Comparison of ENCODE assay signal across 14 cellular contexts in genomic region chr11:93710239-93710638, GRCh38. TPM values are rescaled to one million over a fixed set of nuclear protein-coding genes. Genes with fewer than 3 reads are reported as not detected.
A peak's percentile ranks its signal among the peaks of the same experiment; 100 is the strongest.
DNase-seq lines count a peak whose midpoint lies in the region; ATAC-seq, FAIRE-seq and TF ChIP-seq lines count a peak whose summit lies in the region.
"Had no signal": no experiment of that assay in that cellular context is flagged by ENCODE, and none has a peak within 500 bp of the region (broad histone marks: within the 10 kb centered on the region; RNA-seq: fewer than 3 reads in every experiment).

No MANE protein-coding gene starts in this region.

- in situ Hi-C loops in K562 (cut with MboI), result no loop called here

- FAIRE-seq in K562 (lab: Jason Lieb, UNC), result no peak

- CTCF ChIA-PET in activated CD4-positive, alpha-beta T cell treated with anti-CD3 and anti-CD28 coated beads, Interleukin-2, amount 10 ng/mL, durations not matched to agents 7 days and 5 days (lab: Charles Lee), result no interaction called here
- CTCF ChIA-PET in K562 (lab: Yijun Ruan, JAX; ENCODE audit: low intra/inter-chr PET ratio), result no interaction called here
- CTCF ChIA-PET in CD8-positive, alpha-beta T cell (lab: Charles Lee), result no interaction called here

- no peak overlapping the region for H3K4me2 ChIP-seq in K562 (ENCODE audit: insufficient read depth, low read length)
- H3K4me2 ChIP-seq: GM23338 had no signal

- no peak for TF ChIP-seq EP300 in K562 (IDR thresholded peaks at IDR 0.05; ENCODE audit: low read length)

- TF ChIP-seq CTCF in K562 (IDR thresholded peaks at IDR 0.05 in 2 of 3, conservative IDR thresholded peaks at IDR 0.05 in 1 of 3; ENCODE audit: insufficient read depth in 2 of 3, low read depth in 1 of 3, low read length in 3 of 3) (no peak), endothelial cell (IDR thresholded peaks at IDR 0.05; ENCODE audit: unreplicated experiment) (no peak)
- TF ChIP-seq CTCF in CD8-positive, alpha-beta T cell (IDR thresholded peaks at IDR 0.05), result no peak

- H3K9ac ChIP-seq in K562 (ENCODE audit: insufficient read depth in 1 of 2, low read depth in 2 of 2, low read length in 2 of 2), result no peak overlapping the region

- H4K20me1 ChIP-seq in K562 (replicated peaks; ENCODE audit: control insufficient read depth, insufficient read depth, low read length), result no peaks in the 10 kb centered on the region

- peaks cover 90% of the 10 kb centered on the region for H3K36me3 Mint-ChIP-seq in activated CD4-positive, alpha-beta T cell treated with anti-CD3 and anti-CD28 coated beads, Interleukin-2, amount 10 ng/mL, durations not matched to agents 7 days and 5 days (ENCODE audit: low read depth)
- peaks cover 82% of the 10 kb centered on the region for H3K36me3 Mint-ChIP-seq in activated CD4-positive, alpha-beta T cell treated with anti-CD3 and anti-CD28 coated beads, Interleukin-2, amount 10 ng/mL, durations not matched to agents 24 days and 14 days (ENCODE audit: low read depth)
- H3K36me3 Mint-ChIP-seq in endothelial cell (ENCODE audit: low read depth, unreplicated experiment), result peaks cover 54% of the 10 kb centered on the region
- H3K36me3 Mint-ChIP-seq in CD8-positive, alpha-beta T cell, result peaks cover 91% of the 10 kb centered on the region
- peaks cover 22% of the 10 kb centered on the region for H3K36me3 Mint-ChIP-seq in effector memory CD8-positive, alpha-beta T cell (ENCODE audit: insufficient read depth)

- H3K27ac ChIP-seq in K562 (ENCODE audit: extremely low read depth, low read depth, low read length), result no peak overlapping the region
- H3K27ac ChIP-seq in CD8-positive, alpha-beta T cell (ENCODE audit: low read depth, low read length), result no peak overlapping the region

- WGBS in K562 (ENCODE audit: insufficient coverage, low coverage, missing lambda C conversion rate), result 88% methylated on average over 1 of the region's 1 CpG

- no peak overlapping the region for H2AFZ ChIP-seq in K562 (ENCODE audit: low read depth, low read length)
- H2AFZ ChIP-seq: GM23338 had no signal

- BruUV-seq in K562 (replicated peaks; lab: Mats Ljungman, UMichigan), result no TSS peak

- H3K27ac Mint-ChIP-seq in activated CD4-positive, alpha-beta T cell treated with anti-CD3 and anti-CD28 coated beads, Interleukin-2, amount 10 ng/mL, durations not matched to agents 7 days and 5 days, result peak overlapping the region; percentile 28
- H3K27ac Mint-ChIP-seq in activated CD4-positive, alpha-beta T cell treated with anti-CD3 and anti-CD28 coated beads, Interleukin-2, amount 10 ng/mL, durations not matched to agents 24 days and 14 days, result no peak overlapping the region
- H3K27ac Mint-ChIP-seq in endothelial cell (ENCODE audit: unreplicated experiment), result no peak overlapping the region
- H3K27ac Mint-ChIP-seq in CD8-positive, alpha-beta T cell, result no peak overlapping the region
- H3K27ac Mint-ChIP-seq in effector memory CD8-positive, alpha-beta T cell, result no peak overlapping the region
- H3K27ac Mint-ChIP-seq: GM23338, H9 had no signal

- no peaks in the 10 kb centered on the region for H3K27me3 Mint-ChIP-seq in activated CD4-positive, alpha-beta T cell treated with anti-CD3 and anti-CD28 coated beads, Interleukin-2, amount 10 ng/mL, durations not matched to agents 7 days and 5 days
- no peaks in the 10 kb centered on the region for H3K27me3 Mint-ChIP-seq in activated CD4-positive, alpha-beta T cell treated with anti-CD3 and anti-CD28 coated beads, Interleukin-2, amount 10 ng/mL, durations not matched to agents 24 days and 14 days
- H3K27me3 Mint-ChIP-seq in endothelial cell (ENCODE audit: unreplicated experiment), result no peaks in the 10 kb centered on the region
- H3K27me3 Mint-ChIP-seq in CD8-positive, alpha-beta T cell (ENCODE audit: low read depth), result no peaks in the 10 kb centered on the region
- no peaks in the 10 kb centered on the region for H3K27me3 Mint-ChIP-seq in effector memory CD8-positive, alpha-beta T cell
- H3K27me3 Mint-ChIP-seq: CD4-positive, alpha-beta memory T cell had no signal

- no peak for TF ChIP-seq RAD21 in K562 (CRISPR knock-in tag; conservative IDR thresholded peaks at IDR 0.05 in 1 of 2, IDR thresholded peaks at IDR 0.05 in 1 of 2)

- H3K9me3 Mint-ChIP-seq in activated CD4-positive, alpha-beta T cell treated with anti-CD3 and anti-CD28 coated beads, Interleukin-2, amount 10 ng/mL, durations not matched to agents 7 days and 5 days, result peaks cover 30% of the 10 kb centered on the region
- H3K9me3 Mint-ChIP-seq in activated CD4-positive, alpha-beta T cell treated with anti-CD3 and anti-CD28 coated beads, Interleukin-2, amount 10 ng/mL, durations not matched to agents 24 days and 14 days, result peaks cover 40% of the 10 kb centered on the region
- H3K9me3 Mint-ChIP-seq in endothelial cell (ENCODE audit: unreplicated experiment), result no peaks in the 10 kb centered on the region
- peaks cover 26% of the 10 kb centered on the region for H3K9me3 Mint-ChIP-seq in CD8-positive, alpha-beta T cell
- peaks cover 5 to 20% of the 10 kb centered on the region in 2 donors for H3K9me3 Mint-ChIP-seq in effector memory CD8-positive, alpha-beta T cell

- intact Hi-C loops in activated CD4-positive, alpha-beta T cell treated with anti-CD3 and anti-CD28 coated beads, Interleukin-2, amount 10 ng/mL, durations not matched to agents 24 days and 14 days (cut with micrococcal nuclease), result no loop called here
- intact Hi-C loops in K562 (cut with micrococcal nuclease), result no loop called here
- intact Hi-C loops in CD8-positive, alpha-beta T cell (cut with DNase I, micrococcal nuclease), result loop anchor here in 1 of 2 experiments (5.0 kb wide), 1 partner anchor 458 kb away; no protein-coding TSS in a partner anchor

- no peak for DNase-seq in activated CD4-positive, alpha-beta T cell treated with anti-CD3 and anti-CD28 coated beads, Interleukin-2, amount 10 ng/mL, durations not matched to agents 7 days and 5 days
- DNase-seq in activated CD4-positive, alpha-beta T cell treated with anti-CD3 and anti-CD28 coated beads, Interleukin-2, amount 10 ng/mL, durations not matched to agents 24 days and 14 days, result no peak
- DNase-seq in K562 (ENCODE audit: extremely low read depth in 1 of 4, low spot score in 3 of 4), result no peak
- DNase-seq in endothelial cell (ENCODE audit: low spot score), result no peak
- DNase-seq in CD8-positive, alpha-beta T cell, result no peak
- DNase-seq in effector memory CD8-positive, alpha-beta T cell, result no peak
- DNase-seq: C1 segment of cervical spinal cord; Caco-2; CD4-positive, alpha-beta memory T cell; DMS153; DND-41; H9 had no signal

- H3K27me3 ChIP-seq in K562 (ENCODE audit: control insufficient read depth in 2 of 2, insufficient read depth in 2 of 2, low read length in 2 of 2), result no peaks in the 10 kb centered on the region
- H3K27me3 ChIP-seq in CD8-positive, alpha-beta T cell (ENCODE audit: insufficient read depth, low read length), result no peaks in the 10 kb centered on the region

- H3K4me3 ChIP-seq in K562, result no peak overlapping the region
- H3K4me3 ChIP-seq in CD8-positive, alpha-beta T cell (ENCODE audit: low read depth, low read length), result no peak overlapping the region
- H3K4me3 ChIP-seq: GM23338 had no signal

- peaks cover 8% of the 10 kb centered on the region; the same call in 1 of the 2 replicates for H3K9me3 ChIP-seq in K562 (replicated peaks; ENCODE audit: control insufficient read depth, insufficient read depth, low read depth, low read length)
- H3K9me3 ChIP-seq in CD8-positive, alpha-beta T cell (ENCODE audit: low read length), result no peaks in the 10 kb centered on the region

- H3K4me1 Mint-ChIP-seq in activated CD4-positive, alpha-beta T cell treated with anti-CD3 and anti-CD28 coated beads, Interleukin-2, amount 10 ng/mL, durations not matched to agents 7 days and 5 days, result peaks cover 5% of the 10 kb centered on the region
- peaks cover 8% of the 10 kb centered on the region for H3K4me1 Mint-ChIP-seq in activated CD4-positive, alpha-beta T cell treated with anti-CD3 and anti-CD28 coated beads, Interleukin-2, amount 10 ng/mL, durations not matched to agents 24 days and 14 days
- H3K4me1 Mint-ChIP-seq in endothelial cell (ENCODE audit: unreplicated experiment), result peaks cover 10% of the 10 kb centered on the region
- H3K4me1 Mint-ChIP-seq in CD8-positive, alpha-beta T cell (ENCODE audit: low read depth), result peaks cover 3% of the 10 kb centered on the region
- peaks cover 0 to 2% of the 10 kb centered on the region in 2 donors for H3K4me1 Mint-ChIP-seq in effector memory CD8-positive, alpha-beta T cell (ENCODE audit: low read depth in 2 of 2)

- H3K9me1 ChIP-seq in K562 (ENCODE audit: control insufficient read depth, insufficient read depth, low read length), result no peaks in the 10 kb centered on the region

- no peak for ATAC-seq in K562
- no peak for ATAC-seq in CD8-positive, alpha-beta T cell
- ATAC-seq in effector memory CD8-positive, alpha-beta T cell (replicated peaks), result no peak
- ATAC-seq: GM23338, HCT116 had no signal

- H3K36me3 ChIP-seq in K562 (ENCODE audit: control insufficient read depth, insufficient read depth, low read length), result peaks cover 88% of the 10 kb centered on the region
- H3K36me3 ChIP-seq in CD8-positive, alpha-beta T cell (ENCODE audit: insufficient read depth, low read length), result peaks cover 10% of the 10 kb centered on the region

- H3K4me1 ChIP-seq in K562 (replicated peaks in 1 of 2; ENCODE audit: control insufficient read depth in 2 of 2, insufficient read depth in 2 of 2, low read length in 2 of 2), result no peaks in the 10 kb centered on the region; a peak in 2 of 5 replicates
- no peaks in the 10 kb centered on the region for H3K4me1 ChIP-seq in CD8-positive, alpha-beta T cell (ENCODE audit: insufficient read depth, low read length)
- H3K4me1 ChIP-seq: Caco-2 had no signal

- peaks cover 10% of the 10 kb centered on the region; the same call in 2 of the 3 replicates for H3K79me2 ChIP-seq in K562 (ENCODE audit: control insufficient read depth, insufficient read depth, low read length)

- no peak for TF ChIP-seq POLR2A in K562 (conservative IDR thresholded peaks at IDR 0.05)

- POLR2A ChIA-PET in activated CD4-positive, alpha-beta T cell treated with anti-CD3 and anti-CD28 coated beads, Interleukin-2, amount 10 ng/mL, durations not matched to agents 7 days and 5 days (lab: Charles Lee), result no interaction called here
- POLR2A ChIA-PET in K562 (lab: Yijun Ruan, JAX), result no interaction called here
- POLR2A ChIA-PET in CD8-positive, alpha-beta T cell (lab: Charles Lee), result interaction anchor here (0.8 kb wide), 1 partner anchor 31 kb away, joined by 3 read pairs; the partner anchor contains the start of gene C11orf54

- H3K4me3 Mint-ChIP-seq in activated CD4-positive, alpha-beta T cell treated with anti-CD3 and anti-CD28 coated beads, Interleukin-2, amount 10 ng/mL, durations not matched to agents 7 days and 5 days, result no peak overlapping the region
- no peak overlapping the region for H3K4me3 Mint-ChIP-seq in activated CD4-positive, alpha-beta T cell treated with anti-CD3 and anti-CD28 coated beads, Interleukin-2, amount 10 ng/mL, durations not matched to agents 24 days and 14 days
- peak overlapping the region; percentile 49 for H3K4me3 Mint-ChIP-seq in endothelial cell (ENCODE audit: unreplicated experiment)
- H3K4me3 Mint-ChIP-seq in CD8-positive, alpha-beta T cell, result no peak overlapping the region
- H3K4me3 Mint-ChIP-seq in effector memory CD8-positive, alpha-beta T cell, result no peak overlapping the region
- H3K4me3 Mint-ChIP-seq: CD4-positive, alpha-beta memory T cell; GM23338; H9 had no signal

RNA-seq across cellular contexts. Expression of gene TAF1D, which starts 31.1 kb away (rescaled TPM):
- total RNA-seq in activated CD4-positive, alpha-beta T cell treated with anti-CD3 and anti-CD28 coated beads, Interleukin-2, amount 10 ng/mL, durations not matched to agents 7 days and 5 days, result 100 to 1,000 TPM; 159 to 166 TPM
- 328 and 342 TPM in 2 replicates for total RNA-seq in activated CD4-positive, alpha-beta T cell treated with anti-CD3 and anti-CD28 coated beads, Interleukin-2, amount 10 ng/mL, durations not matched to agents 24 days and 14 days
- total RNA-seq in K562 (2011; cell fraction: chromatin; rRNA removed; ENCODE audit: low replicate concordance), result 288 and 1,250 TPM in 2 replicates
- 323 and 380 TPM in 2 replicates for total RNA-seq in K562 (2011; cell fraction: nucleolus; rRNA removed)
- total RNA-seq in K562 (2011; cell fraction: nucleoplasm; rRNA removed), result 528 and 703 TPM in 2 replicates
- total RNA-seq in K562 (2014; rRNA removed) (155 and 182 TPM in 2 replicates), K562 (2014; rRNA removed; fragmentation: Illumina TruSeq; extraction: Trizol) (313 and 326 TPM in 2 replicates), K562 (2015; rRNA removed; fragmentation: Illumina TruSeq; extraction: Trizol) (301 and 347 TPM in 2 replicates), K562 (2021) (189 and 193 TPM in 2 replicates), endothelial cell (ENCODE audit: unreplicated experiment) (131 TPM)
- polyA plus RNA-seq in K562 (2011; rRNA removed) (208 and 270 TPM in 2 replicates), K562 (2014; fragmentation: Illumina TruSeq; extraction: Trizol) (203 and 250 TPM in 2 replicates), K562 (2014; fragmentation: Nextera tagmentation; extraction: Ambion mirVana) (100 to 1,000 TPM; 122 to 123 TPM), K562 (2014; rRNA removed) (245 and 293 TPM in 2 replicates)
- polyA plus RNA-seq in K562 (2011; cell fraction: cytosol; rRNA removed), result 21.9 and 72.7 TPM in 2 replicates
- 340 and 474 TPM in 2 replicates for polyA plus RNA-seq in K562 (2011; cell fraction: nucleus; rRNA removed)
- polyA plus RNA-seq in K562 (2012), result 127 and 137 TPM in 2 replicates
- 237 and 271 TPM in 2 replicates for polyA minus RNA-seq in K562 (2011; rRNA and poly(A)+ RNA removed)
- 59.7 and 102 TPM in 2 replicates for polyA minus RNA-seq in K562 (2011; cell fraction: cytosol; rRNA and poly(A)+ RNA removed)
- 469 and 813 TPM in 2 replicates for polyA minus RNA-seq in K562 (2011; cell fraction: nucleus; rRNA and poly(A)+ RNA removed)
- total RNA-seq in CD8-positive, alpha-beta T cell, result 100 to 1,000 TPM; 167 to 190 TPM

RNA-seq across cellular contexts. Expression of gene C11orf54, which starts 31.2 kb away (rescaled TPM):
- 10 to 100 TPM; 14.5 to 22.5 TPM for total RNA-seq in activated CD4-positive, alpha-beta T cell treated with anti-CD3 and anti-CD28 coated beads, Interleukin-2, amount 10 ng/mL, durations not matched to agents 7 days and 5 days
- 21.6 and 22.2 TPM in 2 replicates for total RNA-seq in activated CD4-positive, alpha-beta T cell treated with anti-CD3 and anti-CD28 coated beads, Interleukin-2, amount 10 ng/mL, durations not matched to agents 24 days and 14 days
- total RNA-seq in K562 (2011; cell fraction: chromatin; rRNA removed; ENCODE audit: low replicate concordance), result 16.6 and 50.4 TPM in 2 replicates
- total RNA-seq in K562 (2011; cell fraction: nucleolus; rRNA removed), result 8.3 and 11.8 TPM in 2 replicates
- 15.0 and 27.5 TPM in 2 replicates for total RNA-seq in K562 (2011; cell fraction: nucleoplasm; rRNA removed)
- total RNA-seq in K562 (2014; rRNA removed), result 12.0 and 13.4 TPM in 2 replicates
- 23.1 and 30.5 TPM in 2 replicates for total RNA-seq in K562 (2014; rRNA removed; fragmentation: Illumina TruSeq; extraction: Trizol)
- 15.3 and 16.8 TPM in 2 replicates for total RNA-seq in K562 (2015; rRNA removed; fragmentation: Illumina TruSeq; extraction: Trizol)
- total RNA-seq in K562 (2021), result 13.1 and 15.6 TPM in 2 replicates
- 26.7 and 33.0 TPM in 2 replicates for polyA plus RNA-seq in K562 (2011; rRNA removed)
- 4.4 and 11.8 TPM in 2 replicates for polyA plus RNA-seq in K562 (2011; cell fraction: cytosol; rRNA removed)
- 11.0 and 29.8 TPM in 2 replicates for polyA plus RNA-seq in K562 (2011; cell fraction: nucleus; rRNA removed)
- polyA plus RNA-seq in K562 (2012), result 13.4 and 23.0 TPM in 2 replicates
- 24.3 and 25.0 TPM in 2 replicates for polyA plus RNA-seq in K562 (2014; fragmentation: Illumina TruSeq; extraction: Trizol)
- 10 to 100 TPM; 31.5 to 31.7 TPM for polyA plus RNA-seq in K562 (2014; fragmentation: Nextera tagmentation; extraction: Ambion mirVana)
- polyA plus RNA-seq in K562 (2014; rRNA removed), result 15.9 and 18.3 TPM in 2 replicates
- polyA minus RNA-seq in K562 (2011; rRNA and poly(A)+ RNA removed), result 19.7 and 24.9 TPM in 2 replicates
- 8.9 and 11.4 TPM in 2 replicates for polyA minus RNA-seq in K562 (2011; cell fraction: cytosol; rRNA and poly(A)+ RNA removed)
- 4.7 and 9.4 TPM in 2 replicates for polyA minus RNA-seq in K562 (2011; cell fraction: nucleus; rRNA and poly(A)+ RNA removed)
- 23.1 TPM for total RNA-seq in endothelial cell (ENCODE audit: unreplicated experiment)
- total RNA-seq in CD8-positive, alpha-beta T cell, result 1 to 10 TPM; 7.7 to 9.4 TPM

RNA-seq across cellular contexts. Expression of gene CEP295, which starts 48.8 kb away (rescaled TPM):
- total RNA-seq in activated CD4-positive, alpha-beta T cell treated with anti-CD3 and anti-CD28 coated beads, Interleukin-2, amount 10 ng/mL, durations not matched to agents 7 days and 5 days, result 10 to 100 TPM; 31.8 to 35.5 TPM
- 30.3 and 32.2 TPM in 2 replicates for total RNA-seq in activated CD4-positive, alpha-beta T cell treated with anti-CD3 and anti-CD28 coated beads, Interleukin-2, amount 10 ng/mL, durations not matched to agents 24 days and 14 days
- 35.3 and 169 TPM in 2 replicates for total RNA-seq in K562 (2011; cell fraction: chromatin; rRNA removed; ENCODE audit: low replicate concordance)
- 21.8 and 36.7 TPM in 2 replicates for total RNA-seq in K562 (2011; cell fraction: nucleolus; rRNA removed)
- 49.1 and 51.9 TPM in 2 replicates for total RNA-seq in K562 (2011; cell fraction: nucleoplasm; rRNA removed)
- total RNA-seq in K562 (2014; rRNA removed) (26.5 and 27.1 TPM in 2 replicates), K562 (2014; rRNA removed; fragmentation: Illumina TruSeq; extraction: Trizol) (41.8 and 47.5 TPM in 2 replicates), K562 (2015; rRNA removed; fragmentation: Illumina TruSeq; extraction: Trizol) (41.7 and 46.9 TPM in 2 replicates), K562 (2021) (22.1 and 22.2 TPM in 2 replicates), endothelial cell (ENCODE audit: unreplicated experiment) (14.8 TPM)
- polyA plus RNA-seq in K562 (2011; rRNA removed) (28.5 and 31.5 TPM in 2 replicates), K562 (2014; fragmentation: Illumina TruSeq; extraction: Trizol) (24.9 and 30.0 TPM in 2 replicates), K562 (2014; fragmentation: Nextera tagmentation; extraction: Ambion mirVana) (10 to 100 TPM in 1 of 2 experiments, 1 to 10 TPM in 1; 6.0 to 10.9 TPM), K562 (2014; rRNA removed) (16.3 and 22.8 TPM in 2 replicates)
- polyA plus RNA-seq in K562 (2011; cell fraction: cytosol; rRNA removed), result 4.1 and 9.0 TPM in 2 replicates
- 38.1 and 51.2 TPM in 2 replicates for polyA plus RNA-seq in K562 (2011; cell fraction: nucleus; rRNA removed)
- polyA plus RNA-seq in K562 (2012), result 11.4 and 20.4 TPM in 2 replicates
- polyA minus RNA-seq in K562 (2011; rRNA and poly(A)+ RNA removed), result 92.0 and 110 TPM in 2 replicates
- polyA minus RNA-seq in K562 (2011; cell fraction: cytosol; rRNA and poly(A)+ RNA removed), result 26.5 and 28.6 TPM in 2 replicates
- 90.3 and 177 TPM in 2 replicates for polyA minus RNA-seq in K562 (2011; cell fraction: nucleus; rRNA and poly(A)+ RNA removed)
- 1 to 10 TPM; 7.9 TPM for total RNA-seq in CD8-positive, alpha-beta T cell
